ENCODE assay signal across 2 cellular contexts in the genomic region with DNA sequence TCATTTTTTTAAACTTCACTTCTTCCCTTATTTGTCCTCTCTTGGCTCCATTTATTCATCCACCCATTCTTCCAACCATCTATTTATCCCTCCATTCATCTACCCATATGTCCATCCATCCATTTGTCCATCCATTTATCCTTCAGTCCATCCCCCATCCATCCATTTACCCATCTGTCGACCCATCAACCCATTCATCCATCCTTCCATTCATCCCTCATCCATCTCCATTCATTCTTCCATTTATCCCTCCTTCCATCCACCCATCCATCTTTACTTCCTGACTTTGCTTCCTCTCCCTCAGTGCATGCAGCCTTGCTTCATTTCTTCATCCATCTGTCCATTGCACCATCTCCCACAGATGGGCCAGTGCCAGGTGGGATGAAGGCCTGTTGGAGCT.
A peak's percentile ranks its signal among the peaks of the same experiment; 100 is the strongest.
TF ChIP-seq lines count a peak whose summit lies in the region.

No MANE protein-coding gene starts in this region.

TF ChIP-seq in HEK293, 187 proteins besides CTCF, POLR2A, EP300 and RAD21:
- TF ChIP-seq ZNF366 (tag by site-specific recombination; conservative IDR thresholded peaks at IDR 0.05) (peak; percentile 82), ZFP41 (tag by site-specific recombination; IDR thresholded peaks at IDR 0.05; ENCODE audit: borderline replicate concordance) (no peak)
- TF ChIP-seq, protein P1, sequence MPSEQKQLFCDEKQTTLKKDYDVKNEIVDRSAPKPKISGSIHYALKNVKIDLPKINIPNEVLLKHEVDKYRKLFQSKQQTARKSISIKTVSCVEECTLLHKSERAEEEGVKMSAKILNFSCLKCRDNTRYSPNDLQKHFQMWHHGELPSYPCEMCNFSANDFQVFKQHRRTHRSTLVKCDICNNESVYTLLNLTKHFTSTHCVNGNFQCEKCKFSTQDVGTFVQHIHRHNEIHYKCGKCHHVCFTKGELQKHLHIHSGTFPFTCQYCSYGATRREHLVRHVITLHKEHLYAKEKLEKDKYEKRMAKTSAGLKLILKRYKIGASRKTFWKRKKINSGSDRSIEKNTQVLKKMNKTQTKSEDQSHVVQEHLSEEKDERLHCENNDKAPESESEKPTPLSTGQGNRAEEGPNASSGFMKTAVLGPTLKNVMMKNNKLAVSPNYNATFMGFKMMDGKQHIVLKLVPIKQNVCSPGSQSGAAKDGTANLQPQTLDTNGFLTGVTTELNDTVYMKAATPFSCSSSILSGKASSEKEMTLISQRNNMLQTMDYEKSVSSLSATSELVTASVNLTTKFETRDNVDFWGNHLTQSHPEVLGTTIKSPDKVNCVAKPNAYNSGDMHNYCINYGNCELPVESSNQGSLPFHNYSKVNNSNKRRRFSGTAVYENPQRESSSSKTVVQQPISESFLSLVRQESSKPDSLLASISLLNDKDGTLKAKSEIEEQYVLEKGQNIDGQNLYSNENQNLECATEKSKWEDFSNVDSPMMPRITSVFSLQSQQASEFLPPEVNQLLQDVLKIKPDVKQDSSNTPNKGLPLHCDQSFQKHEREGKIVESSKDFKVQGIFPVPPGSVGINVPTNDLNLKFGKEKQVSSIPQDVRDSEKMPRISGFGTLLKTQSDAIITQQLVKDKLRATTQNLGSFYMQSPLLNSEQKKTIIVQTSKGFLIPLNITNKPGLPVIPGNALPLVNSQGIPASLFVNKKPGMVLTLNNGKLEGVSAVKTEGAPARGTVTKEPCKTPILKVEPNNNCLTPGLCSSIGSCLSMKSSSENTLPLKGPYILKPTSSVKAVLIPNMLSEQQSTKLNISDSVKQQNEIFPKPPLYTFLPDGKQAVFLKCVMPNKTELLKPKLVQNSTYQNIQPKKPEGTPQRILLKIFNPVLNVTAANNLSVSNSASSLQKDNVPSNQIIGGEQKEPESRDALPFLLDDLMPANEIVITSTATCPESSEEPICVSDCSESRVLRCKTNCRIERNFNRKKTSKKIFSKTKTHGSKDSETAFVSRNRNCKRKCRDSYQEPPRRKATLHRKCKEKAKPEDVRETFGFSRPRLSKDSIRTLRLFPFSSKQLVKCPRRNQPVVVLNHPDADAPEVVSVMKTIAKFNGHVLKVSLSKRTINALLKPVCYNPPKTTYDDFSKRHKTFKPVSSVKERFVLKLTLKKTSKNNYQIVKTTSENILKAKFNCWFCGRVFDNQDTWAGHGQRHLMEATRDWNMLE (tag by site-specific recombination; conservative IDR thresholded peaks at IDR 0.05; ENCODE audit: low read depth), result no peak
- TF ChIP-seq, protein P2, sequence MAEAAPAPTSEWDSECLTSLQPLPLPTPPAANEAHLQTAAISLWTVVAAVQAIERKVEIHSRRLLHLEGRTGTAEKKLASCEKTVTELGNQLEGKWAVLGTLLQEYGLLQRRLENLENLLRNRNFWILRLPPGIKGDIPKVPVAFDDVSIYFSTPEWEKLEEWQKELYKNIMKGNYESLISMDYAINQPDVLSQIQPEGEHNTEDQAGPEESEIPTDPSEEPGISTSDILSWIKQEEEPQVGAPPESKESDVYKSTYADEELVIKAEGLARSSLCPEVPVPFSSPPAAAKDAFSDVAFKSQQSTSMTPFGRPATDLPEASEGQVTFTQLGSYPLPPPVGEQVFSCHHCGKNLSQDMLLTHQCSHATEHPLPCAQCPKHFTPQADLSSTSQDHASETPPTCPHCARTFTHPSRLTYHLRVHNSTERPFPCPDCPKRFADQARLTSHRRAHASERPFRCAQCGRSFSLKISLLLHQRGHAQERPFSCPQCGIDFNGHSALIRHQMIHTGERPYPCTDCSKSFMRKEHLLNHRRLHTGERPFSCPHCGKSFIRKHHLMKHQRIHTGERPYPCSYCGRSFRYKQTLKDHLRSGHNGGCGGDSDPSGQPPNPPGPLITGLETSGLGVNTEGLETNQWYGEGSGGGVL (tag by site-specific recombination; IDR thresholded peaks at IDR 0.05), result no peak
- TF ChIP-seq, protein P3, sequence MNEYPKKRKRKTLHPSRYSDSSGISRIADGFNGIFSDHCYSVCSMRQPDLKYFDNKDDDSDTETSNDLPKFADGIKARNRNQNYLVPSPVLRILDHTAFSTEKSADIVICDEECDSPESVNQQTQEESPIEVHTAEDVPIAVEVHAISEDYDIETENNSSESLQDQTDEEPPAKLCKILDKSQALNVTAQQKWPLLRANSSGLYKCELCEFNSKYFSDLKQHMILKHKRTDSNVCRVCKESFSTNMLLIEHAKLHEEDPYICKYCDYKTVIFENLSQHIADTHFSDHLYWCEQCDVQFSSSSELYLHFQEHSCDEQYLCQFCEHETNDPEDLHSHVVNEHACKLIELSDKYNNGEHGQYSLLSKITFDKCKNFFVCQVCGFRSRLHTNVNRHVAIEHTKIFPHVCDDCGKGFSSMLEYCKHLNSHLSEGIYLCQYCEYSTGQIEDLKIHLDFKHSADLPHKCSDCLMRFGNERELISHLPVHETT (tag by site-specific recombination; IDR thresholded peaks at IDR 0.05), result no peak

TF ChIP-seq in H1, 55 proteins besides CTCF, POLR2A, EP300 and RAD21:
- no peak for TF ChIP-seq BRCA1 (IDR thresholded peaks at IDR 0.05; ENCODE audit: low read depth, low read length)
- TF ChIP-seq JUND (IDR thresholded peaks at IDR 0.05; ENCODE audit: low read length), result no peak
- TF ChIP-seq GABPA (IDR thresholded peaks at IDR 0.05; ENCODE audit: borderline replicate concordance, insufficient read depth, low read length), result no peak
- TF ChIP-seq TAF1 (IDR thresholded peaks at IDR 0.05; ENCODE audit: low read depth, low read length), result no peak
- no peak for TF ChIP-seq SP4 (IDR thresholded peaks at IDR 0.05; ENCODE audit: low read length)
- TF ChIP-seq CTBP2 (IDR thresholded peaks at IDR 0.05; ENCODE audit: borderline replicate concordance, insufficient read depth, insufficient read length, low read length), result no peak
- no peak for TF ChIP-seq RFX5 (IDR thresholded peaks at IDR 0.05; ENCODE audit: borderline replicate concordance, low read depth, low read length)
- TF ChIP-seq SRF (IDR thresholded peaks at IDR 0.05; ENCODE audit: low read depth, low read length), result no peak
- no peak for TF ChIP-seq ASH2L (IDR thresholded peaks at IDR 0.05; ENCODE audit: low read length)
- no peak for TF ChIP-seq SP2 (IDR thresholded peaks at IDR 0.05; ENCODE audit: low read length)
- no peak for TF ChIP-seq POU5F1 (IDR thresholded peaks at IDR 0.05; ENCODE audit: low read depth, low read length)
- no peak for TF ChIP-seq TBP (IDR thresholded peaks at IDR 0.05; ENCODE audit: low read depth, low read length)
- no peak for TF ChIP-seq KDM1A (IDR thresholded peaks at IDR 0.05; ENCODE audit: borderline replicate concordance, low read length)
- no peak for TF ChIP-seq POLR2AphosphoS5 (IDR thresholded peaks at IDR 0.05; ENCODE audit: low read depth, low read length)
- no peak for TF ChIP-seq CHD1 (IDR thresholded peaks at IDR 0.05; ENCODE audit: low read depth, low read length)
- no peak for TF ChIP-seq NANOG (IDR thresholded peaks at IDR 0.05; ENCODE audit: insufficient read depth, low read depth, low read length, poor library complexity, severe bottlenecking)
- TF ChIP-seq, protein P4, sequence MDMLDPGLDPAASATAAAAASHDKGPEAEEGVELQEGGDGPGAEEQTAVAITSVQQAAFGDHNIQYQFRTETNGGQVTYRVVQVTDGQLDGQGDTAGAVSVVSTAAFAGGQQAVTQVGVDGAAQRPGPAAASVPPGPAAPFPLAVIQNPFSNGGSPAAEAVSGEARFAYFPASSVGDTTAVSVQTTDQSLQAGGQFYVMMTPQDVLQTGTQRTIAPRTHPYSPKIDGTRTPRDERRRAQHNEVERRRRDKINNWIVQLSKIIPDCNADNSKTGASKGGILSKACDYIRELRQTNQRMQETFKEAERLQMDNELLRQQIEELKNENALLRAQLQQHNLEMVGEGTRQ (IDR thresholded peaks at IDR 0.05; ENCODE audit: low read length), result no peak
- TF ChIP-seq SUZ12 (IDR thresholded peaks at IDR 0.05; ENCODE audit: low read length), result no peak
- no peak for TF ChIP-seq PHF8 (conservative IDR thresholded peaks at IDR 0.05; ENCODE audit: low read depth, low read length)
- no peak for TF ChIP-seq BACH1 (IDR thresholded peaks at IDR 0.05; ENCODE audit: low read length)
